1 cellular context compared by ENCODE assay signal in the genomic region with DNA sequence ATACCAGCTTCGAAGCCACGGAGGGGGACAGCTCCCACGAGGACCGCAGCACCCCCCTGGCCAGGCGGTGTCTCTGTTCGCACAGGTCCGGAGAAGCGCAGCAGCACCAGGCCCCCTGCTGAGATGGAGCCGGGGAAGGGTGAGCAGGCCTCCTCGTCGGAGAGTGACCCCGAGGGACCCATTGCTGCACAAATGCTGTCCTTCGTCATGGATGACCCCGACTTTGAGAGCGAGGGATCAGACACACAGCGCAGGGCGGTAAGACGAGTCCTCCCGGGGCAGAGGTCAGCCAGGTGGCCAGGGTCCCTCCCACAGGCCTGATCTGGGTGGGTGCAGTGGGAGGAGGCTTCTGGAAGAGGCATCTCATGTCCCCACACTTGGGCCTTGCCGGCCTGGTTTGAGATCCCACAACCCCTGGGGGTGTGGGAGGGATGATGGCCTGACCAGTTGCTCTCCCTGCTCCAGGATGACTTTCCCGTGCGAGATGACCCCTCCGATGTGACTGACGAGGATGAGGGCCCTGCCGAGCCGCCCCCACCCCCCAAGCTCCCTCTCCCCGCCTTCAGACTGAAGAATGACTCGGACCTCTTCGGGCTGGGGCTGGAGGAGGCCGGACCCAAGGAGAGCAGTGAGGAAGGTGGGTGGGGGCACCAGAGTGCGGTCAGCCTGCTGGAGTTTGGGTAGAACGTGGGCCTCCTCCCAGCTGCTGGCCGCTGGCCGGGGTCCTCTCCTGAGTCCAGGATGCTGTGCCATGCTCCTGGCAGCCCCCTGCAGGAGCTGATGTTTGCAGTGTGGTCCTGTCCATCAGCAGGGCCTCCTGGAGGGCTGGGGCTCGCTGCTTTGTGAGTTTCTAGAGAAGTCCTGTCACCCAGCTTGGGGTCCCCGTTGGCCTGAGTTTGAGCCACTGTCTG.
TF ChIP-seq lines count a peak whose summit lies in the region.

No MANE protein-coding gene starts in this region.

TF ChIP-seq in HEK293, 187 proteins besides CTCF, POLR2A, EP300 and RAD21 (continued from another document):
- TF ChIP-seq, protein P1, sequence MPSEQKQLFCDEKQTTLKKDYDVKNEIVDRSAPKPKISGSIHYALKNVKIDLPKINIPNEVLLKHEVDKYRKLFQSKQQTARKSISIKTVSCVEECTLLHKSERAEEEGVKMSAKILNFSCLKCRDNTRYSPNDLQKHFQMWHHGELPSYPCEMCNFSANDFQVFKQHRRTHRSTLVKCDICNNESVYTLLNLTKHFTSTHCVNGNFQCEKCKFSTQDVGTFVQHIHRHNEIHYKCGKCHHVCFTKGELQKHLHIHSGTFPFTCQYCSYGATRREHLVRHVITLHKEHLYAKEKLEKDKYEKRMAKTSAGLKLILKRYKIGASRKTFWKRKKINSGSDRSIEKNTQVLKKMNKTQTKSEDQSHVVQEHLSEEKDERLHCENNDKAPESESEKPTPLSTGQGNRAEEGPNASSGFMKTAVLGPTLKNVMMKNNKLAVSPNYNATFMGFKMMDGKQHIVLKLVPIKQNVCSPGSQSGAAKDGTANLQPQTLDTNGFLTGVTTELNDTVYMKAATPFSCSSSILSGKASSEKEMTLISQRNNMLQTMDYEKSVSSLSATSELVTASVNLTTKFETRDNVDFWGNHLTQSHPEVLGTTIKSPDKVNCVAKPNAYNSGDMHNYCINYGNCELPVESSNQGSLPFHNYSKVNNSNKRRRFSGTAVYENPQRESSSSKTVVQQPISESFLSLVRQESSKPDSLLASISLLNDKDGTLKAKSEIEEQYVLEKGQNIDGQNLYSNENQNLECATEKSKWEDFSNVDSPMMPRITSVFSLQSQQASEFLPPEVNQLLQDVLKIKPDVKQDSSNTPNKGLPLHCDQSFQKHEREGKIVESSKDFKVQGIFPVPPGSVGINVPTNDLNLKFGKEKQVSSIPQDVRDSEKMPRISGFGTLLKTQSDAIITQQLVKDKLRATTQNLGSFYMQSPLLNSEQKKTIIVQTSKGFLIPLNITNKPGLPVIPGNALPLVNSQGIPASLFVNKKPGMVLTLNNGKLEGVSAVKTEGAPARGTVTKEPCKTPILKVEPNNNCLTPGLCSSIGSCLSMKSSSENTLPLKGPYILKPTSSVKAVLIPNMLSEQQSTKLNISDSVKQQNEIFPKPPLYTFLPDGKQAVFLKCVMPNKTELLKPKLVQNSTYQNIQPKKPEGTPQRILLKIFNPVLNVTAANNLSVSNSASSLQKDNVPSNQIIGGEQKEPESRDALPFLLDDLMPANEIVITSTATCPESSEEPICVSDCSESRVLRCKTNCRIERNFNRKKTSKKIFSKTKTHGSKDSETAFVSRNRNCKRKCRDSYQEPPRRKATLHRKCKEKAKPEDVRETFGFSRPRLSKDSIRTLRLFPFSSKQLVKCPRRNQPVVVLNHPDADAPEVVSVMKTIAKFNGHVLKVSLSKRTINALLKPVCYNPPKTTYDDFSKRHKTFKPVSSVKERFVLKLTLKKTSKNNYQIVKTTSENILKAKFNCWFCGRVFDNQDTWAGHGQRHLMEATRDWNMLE (tag by site-specific recombination; conservative IDR thresholded peaks at IDR 0.05; ENCODE audit: low read depth) = no peak
- TF ChIP-seq REPIN1 (tag by site-specific recombination; IDR thresholded peaks at IDR 0.05; ENCODE audit: low read depth) = no peak
- no peak for TF ChIP-seq ZNF707 (tag by site-specific recombination; IDR thresholded peaks at IDR 0.05)
- TF ChIP-seq, protein P2, sequence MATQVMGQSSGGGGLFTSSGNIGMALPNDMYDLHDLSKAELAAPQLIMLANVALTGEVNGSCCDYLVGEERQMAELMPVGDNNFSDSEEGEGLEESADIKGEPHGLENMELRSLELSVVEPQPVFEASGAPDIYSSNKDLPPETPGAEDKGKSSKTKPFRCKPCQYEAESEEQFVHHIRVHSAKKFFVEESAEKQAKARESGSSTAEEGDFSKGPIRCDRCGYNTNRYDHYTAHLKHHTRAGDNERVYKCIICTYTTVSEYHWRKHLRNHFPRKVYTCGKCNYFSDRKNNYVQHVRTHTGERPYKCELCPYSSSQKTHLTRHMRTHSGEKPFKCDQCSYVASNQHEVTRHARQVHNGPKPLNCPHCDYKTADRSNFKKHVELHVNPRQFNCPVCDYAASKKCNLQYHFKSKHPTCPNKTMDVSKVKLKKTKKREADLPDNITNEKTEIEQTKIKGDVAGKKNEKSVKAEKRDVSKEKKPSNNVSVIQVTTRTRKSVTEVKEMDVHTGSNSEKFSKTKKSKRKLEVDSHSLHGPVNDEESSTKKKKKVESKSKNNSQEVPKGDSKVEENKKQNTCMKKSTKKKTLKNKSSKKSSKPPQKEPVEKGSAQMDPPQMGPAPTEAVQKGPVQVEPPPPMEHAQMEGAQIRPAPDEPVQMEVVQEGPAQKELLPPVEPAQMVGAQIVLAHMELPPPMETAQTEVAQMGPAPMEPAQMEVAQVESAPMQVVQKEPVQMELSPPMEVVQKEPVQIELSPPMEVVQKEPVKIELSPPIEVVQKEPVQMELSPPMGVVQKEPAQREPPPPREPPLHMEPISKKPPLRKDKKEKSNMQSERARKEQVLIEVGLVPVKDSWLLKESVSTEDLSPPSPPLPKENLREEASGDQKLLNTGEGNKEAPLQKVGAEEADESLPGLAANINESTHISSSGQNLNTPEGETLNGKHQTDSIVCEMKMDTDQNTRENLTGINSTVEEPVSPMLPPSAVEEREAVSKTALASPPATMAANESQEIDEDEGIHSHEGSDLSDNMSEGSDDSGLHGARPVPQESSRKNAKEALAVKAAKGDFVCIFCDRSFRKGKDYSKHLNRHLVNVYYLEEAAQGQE (tag by site-specific recombination; IDR thresholded peaks at IDR 0.05) = no peak
- TF ChIP-seq ZNF837 (tag by site-specific recombination; IDR thresholded peaks at IDR 0.05) = no peak
- TF ChIP-seq ZNF239 (tag by site-specific recombination; IDR thresholded peaks at IDR 0.05) = no peak
- 0 out of 2 replicates have a peak, but pooled peaks have one; percentile 71 for TF ChIP-seq BCL11B (tag by site-specific recombination; IDR thresholded peaks at IDR 0.05; ENCODE audit: low read depth)
- no peak for TF ChIP-seq ZNF335 (tag by site-specific recombination; conservative IDR thresholded peaks at IDR 0.05)
- TF ChIP-seq ZNF175 (tag by site-specific recombination; IDR thresholded peaks at IDR 0.05) = no peak
- TF ChIP-seq ZNF530 (tag by site-specific recombination; IDR thresholded peaks at IDR 0.05; ENCODE audit: low read depth) = no peak
- TF ChIP-seq, protein P3, sequence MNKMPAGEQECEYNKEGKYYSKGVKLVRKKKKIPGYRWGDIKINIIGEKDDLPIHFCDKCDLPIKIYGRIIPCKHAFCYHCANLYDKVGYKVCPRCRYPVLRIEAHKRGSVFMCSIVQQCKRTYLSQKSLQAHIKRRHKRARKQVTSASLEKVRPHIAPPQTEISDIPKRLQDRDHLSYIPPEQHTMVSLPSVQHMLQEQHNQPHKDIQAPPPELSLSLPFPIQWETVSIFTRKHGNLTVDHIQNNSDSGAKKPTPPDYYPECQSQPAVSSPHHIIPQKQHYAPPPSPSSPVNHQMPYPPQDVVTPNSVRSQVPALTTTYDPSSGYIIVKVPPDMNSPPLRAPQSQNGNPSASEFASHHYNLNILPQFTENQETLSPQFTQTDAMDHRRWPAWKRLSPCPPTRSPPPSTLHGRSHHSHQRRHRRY (tag by site-specific recombination; IDR thresholded peaks at IDR 0.05) = no peak
- TF ChIP-seq, protein P4, sequence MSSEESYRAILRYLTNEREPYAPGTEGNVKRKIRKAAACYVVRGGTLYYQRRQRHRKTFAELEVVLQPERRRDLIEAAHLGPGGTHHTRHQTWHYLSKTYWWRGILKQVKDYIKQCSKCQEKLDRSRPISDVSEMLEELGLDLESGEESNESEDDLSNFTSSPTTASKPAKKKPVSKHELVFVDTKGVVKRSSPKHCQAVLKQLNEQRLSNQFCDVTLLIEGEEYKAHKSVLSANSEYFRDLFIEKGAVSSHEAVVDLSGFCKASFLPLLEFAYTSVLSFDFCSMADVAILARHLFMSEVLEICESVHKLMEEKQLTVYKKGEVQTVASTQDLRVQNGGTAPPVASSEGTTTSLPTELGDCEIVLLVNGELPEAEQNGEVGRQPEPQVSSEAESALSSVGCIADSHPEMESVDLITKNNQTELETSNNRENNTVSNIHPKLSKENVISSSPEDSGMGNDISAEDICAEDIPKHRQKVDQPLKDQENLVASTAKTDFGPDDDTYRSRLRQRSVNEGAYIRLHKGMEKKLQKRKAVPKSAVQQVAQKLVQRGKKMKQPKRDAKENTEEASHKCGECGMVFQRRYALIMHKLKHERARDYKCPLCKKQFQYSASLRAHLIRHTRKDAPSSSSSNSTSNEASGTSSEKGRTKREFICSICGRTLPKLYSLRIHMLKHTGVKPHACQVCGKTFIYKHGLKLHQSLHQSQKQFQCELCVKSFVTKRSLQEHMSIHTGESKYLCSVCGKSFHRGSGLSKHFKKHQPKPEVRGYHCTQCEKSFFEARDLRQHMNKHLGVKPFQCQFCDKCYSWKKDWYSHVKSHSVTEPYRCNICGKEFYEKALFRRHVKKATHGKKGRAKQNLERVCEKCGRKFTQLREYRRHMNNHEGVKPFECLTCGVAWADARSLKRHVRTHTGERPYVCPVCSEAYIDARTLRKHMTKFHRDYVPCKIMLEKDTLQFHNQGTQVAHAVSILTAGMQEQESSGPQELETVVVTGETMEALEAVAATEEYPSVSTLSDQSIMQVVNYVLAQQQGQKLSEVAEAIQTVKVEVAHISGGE (tag by site-specific recombination; conservative IDR thresholded peaks at IDR 0.05; ENCODE audit: low read depth) = no peak
- no peak for TF ChIP-seq ZNF596 (tag by site-specific recombination; IDR thresholded peaks at IDR 0.05)
- TF ChIP-seq, protein P5, sequence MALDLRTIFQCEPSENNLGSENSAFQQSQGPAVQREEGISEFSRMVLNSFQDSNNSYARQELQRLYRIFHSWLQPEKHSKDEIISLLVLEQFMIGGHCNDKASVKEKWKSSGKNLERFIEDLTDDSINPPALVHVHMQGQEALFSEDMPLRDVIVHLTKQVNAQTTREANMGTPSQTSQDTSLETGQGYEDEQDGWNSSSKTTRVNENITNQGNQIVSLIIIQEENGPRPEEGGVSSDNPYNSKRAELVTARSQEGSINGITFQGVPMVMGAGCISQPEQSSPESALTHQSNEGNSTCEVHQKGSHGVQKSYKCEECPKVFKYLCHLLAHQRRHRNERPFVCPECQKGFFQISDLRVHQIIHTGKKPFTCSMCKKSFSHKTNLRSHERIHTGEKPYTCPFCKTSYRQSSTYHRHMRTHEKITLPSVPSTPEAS (tag by site-specific recombination; IDR thresholded peaks at IDR 0.05) = no peak
- no peak for TF ChIP-seq KLF10 (tag by site-specific recombination; IDR thresholded peaks at IDR 0.05)
